ENCODE assay signal across 8 cellular contexts in genomic region chr10:31760674-31761081, GRCh38.
A peak's percentile ranks its signal among the peaks of the same experiment; 100 is the strongest.
DNase-seq lines count a peak whose midpoint lies in the region; ATAC-seq, FAIRE-seq and TF ChIP-seq lines count a peak whose summit lies in the region.

No MANE protein-coding gene starts in this region.

- BruUV-seq in IMR-90 (replicated peaks; lab: Mats Ljungman, UMichigan) = no TSS peak

- WGBS in IMR-90 (ENCODE audit: extremely low coverage in 2 of 2, insufficient read length in 1 of 2), 2 experiments = 60% methylated on average over 4 of the region's 8 CpGs; no CpG with 5 or more reads in 1 of the 2 experiments

- no peaks in the 10 kb centered on the region for H3K27me3 ChIP-seq in IMR-90 (ENCODE audit: control insufficient read depth, insufficient read depth, low read length)

- dilution Hi-C loops in IMR-90 (cut with HindIII; ENCODE audit: low sequenced_read_pairs, unreplicated experiment) = no loop called here

- H3K23ac ChIP-seq in IMR-90 (ENCODE audit: low read depth, low read length) = peak overlapping the region; percentile 93; the same call in 1 of the 2 replicates

- CTCF ChIA-PET in IMR-90 (lab: Yijun Ruan, JAX) = no interaction called here
- CTCF ChIA-PET in activated CD4-positive, alpha-beta memory T cell treated with anti-CD3 and anti-CD28 coated beads for 36 hours (lab: Charles Lee) = interaction anchor here (1.5 kb wide), 1 partner anchor 9 kb away, joined by 8 read pairs; no protein-coding TSS in a partner anchor

- peak overlapping the region; percentile 75 for H2BK120ac ChIP-seq in IMR-90 (ENCODE audit: low read depth, low read length)

- TF ChIP-seq RAD21 in IMR-90 (IDR thresholded peaks at IDR 0.05; ENCODE audit: low read length) = no peak

- no peak for TF ChIP-seq POLR2A in IMR-90 (IDR thresholded peaks at IDR 0.05; ENCODE audit: low read depth, low read length)
- no peak for TF ChIP-seq POLR2A in H54 (IDR thresholded peaks at IDR 0.05; ENCODE audit: low read depth, low read length)

- FAIRE-seq in H54 (lab: Jason Lieb, UNC) = no peak

- DNase-seq in IMR-90 (no peak), H54 (ENCODE audit: insufficient read length, low spot score) (no peak)
- no peak for DNase-seq in activated CD4-positive, alpha-beta memory T cell treated with anti-CD3 and anti-CD28 coated beads for 36 hours
- no peak for DNase-seq in activated CD8-positive, alpha-beta memory T cell treated with anti-CD3 and anti-CD28 coated beads for 24 hours
- DNase-seq in activated CD8-positive, alpha-beta memory T cell treated with anti-CD3 and anti-CD28 coated beads, Interleukin-2, amount 50 U/mL, for 4 hours = no peak

- peaks cover 2% of the 10 kb centered on the region for H3K4me1 ChIP-seq in IMR-90 (ENCODE audit: control insufficient read depth, insufficient read depth, low read length)

- peak overlapping the region; percentile 20; the same call in 1 of the 2 replicates for H3K9ac ChIP-seq in IMR-90 (ENCODE audit: low read depth, low read length)

- H3K9me3 Mint-ChIP-seq in activated CD4-positive, alpha-beta memory T cell treated with anti-CD3 and anti-CD28 coated beads for 36 hours = no peaks in the 10 kb centered on the region
- peaks cover 2% of the 10 kb centered on the region for H3K9me3 Mint-ChIP-seq in stimulated activated memory B cell treated with anti-CD40 and anti-IgM and Interleukin-4, amounts not matched to agents 10 μg/mL and 1 μg/mL and 100 μg/mL, for 72 hours

- H3K4me1 Mint-ChIP-seq in activated CD4-positive, alpha-beta memory T cell treated with anti-CD3 and anti-CD28 coated beads for 36 hours (ENCODE audit: low read depth) = peaks cover 10% of the 10 kb centered on the region
- peaks cover 16% of the 10 kb centered on the region for H3K4me1 Mint-ChIP-seq in stimulated activated memory B cell treated with anti-CD40 and anti-IgM and Interleukin-4, amounts not matched to agents 10 μg/mL and 1 μg/mL and 100 μg/mL, for 72 hours

- H4K91ac ChIP-seq in IMR-90 (ENCODE audit: insufficient read depth, low read depth, low read length) = peak overlapping the region; percentile 86

- H3K79me1 ChIP-seq in IMR-90 (ENCODE audit: low read depth in 1 of 2, low read length in 2 of 2) = peaks cover 0 to 10% of the 10 kb centered on the region in 2 experiments; a peak in 2 of 4 replicates

- peak overlapping the region; percentile 79 for H2AK5ac ChIP-seq in IMR-90 (ENCODE audit: low read depth, low read length)

- H2AK9ac ChIP-seq in IMR-90 (replicated peaks; ENCODE audit: low read depth, low read length, poor library complexity) = peak overlapping the region; percentile 88

- in situ Hi-C loops in IMR-90 (cut with MboI; ENCODE audit: low sequenced_read_pairs) = no loop called here

- H2BK5ac ChIP-seq in IMR-90 (ENCODE audit: low read depth, low read length, poor library complexity, severe bottlenecking) = peak overlapping the region; percentile 63

- H2BK20ac ChIP-seq in IMR-90 (ENCODE audit: low read depth, low read length) = peak overlapping the region; percentile 83

- H3K27ac Mint-ChIP-seq in activated CD4-positive, alpha-beta memory T cell treated with anti-CD3 and anti-CD28 coated beads for 36 hours = peak overlapping the region; percentile 91
- peak overlapping the region; percentile 89 for H3K27ac Mint-ChIP-seq in stimulated activated memory B cell treated with anti-CD40 and anti-IgM and Interleukin-4, amounts not matched to agents 10 μg/mL and 1 μg/mL and 100 μg/mL, for 72 hours

- TF ChIP-seq CTCF in IMR-90 (conservative IDR thresholded peaks at IDR 0.05; ENCODE audit: low read depth, low read length) = no peak

- POLR2A ChIA-PET in IMR-90 (lab: Charles Lee; ENCODE audit: unreplicated experiment) = interaction anchor here (0.6 kb wide), 1 partner anchor 411 kb away, joined by 4 read pairs; no protein-coding TSS in a partner anchor
- POLR2A ChIA-PET in activated CD4-positive, alpha-beta memory T cell treated with anti-CD3 and anti-CD28 coated beads for 36 hours (lab: Charles Lee) = interaction anchor here (1.3 kb wide), 1 partner anchor 15 kb away, joined by 19 read pairs; no protein-coding TSS in a partner anchor

- peak overlapping the region; percentile 92 for H2AFZ ChIP-seq in IMR-90 (replicated peaks; ENCODE audit: low read length, poor library complexity)

- no peaks in the 10 kb centered on the region for H4K20me1 ChIP-seq in IMR-90 (ENCODE audit: insufficient read depth, low read length)

- H4K5ac ChIP-seq in IMR-90 (ENCODE audit: low read depth, low read length) = peak overlapping the region; percentile 14; the same call in 1 of the 2 replicates

- no peak overlapping the region; the same call in 1 of the 2 replicates for H3K18ac ChIP-seq in IMR-90 (ENCODE audit: low read depth, low read length)

- H3K9me3 ChIP-seq in IMR-90 (ENCODE audit: control insufficient read depth, insufficient read depth, low read length) = no peaks in the 10 kb centered on the region
- peaks cover 7% of the 10 kb centered on the region for H3K9me3 ChIP-seq in iPS-18c (ENCODE audit: control insufficient read depth, insufficient read depth, low read length)

- H3K27ac ChIP-seq in IMR-90 (ENCODE audit: insufficient read depth, low read length) = peak overlapping the region; percentile 49

- peak overlapping the region; percentile 95 for H3K14ac ChIP-seq in IMR-90 (replicated peaks; ENCODE audit: low read depth, low read length)

- H2BK15ac ChIP-seq in IMR-90 (ENCODE audit: low read depth, low read length) = peak overlapping the region; percentile 70; the same call in 2 of the 3 replicates

- no peaks in the 10 kb centered on the region for H3K27me3 Mint-ChIP-seq in activated CD4-positive, alpha-beta memory T cell treated with anti-CD3 and anti-CD28 coated beads for 36 hours
- H3K27me3 Mint-ChIP-seq in stimulated activated memory B cell treated with anti-CD40 and anti-IgM and Interleukin-4, amounts not matched to agents 10 μg/mL and 1 μg/mL and 100 μg/mL, for 72 hours = no peaks in the 10 kb centered on the region

- peaks cover 2% of the 10 kb centered on the region for H3K36me3 Mint-ChIP-seq in activated CD4-positive, alpha-beta memory T cell treated with anti-CD3 and anti-CD28 coated beads for 36 hours
- H3K36me3 Mint-ChIP-seq in stimulated activated memory B cell treated with anti-CD40 and anti-IgM and Interleukin-4, amounts not matched to agents 10 μg/mL and 1 μg/mL and 100 μg/mL, for 72 hours = no peaks in the 10 kb centered on the region

- H3K4me3 Mint-ChIP-seq in activated CD4-positive, alpha-beta memory T cell treated with anti-CD3 and anti-CD28 coated beads for 36 hours = peak overlapping the region; percentile 73
- peak overlapping the region; percentile 94 for H3K4me3 Mint-ChIP-seq in stimulated activated memory B cell treated with anti-CD40 and anti-IgM and Interleukin-4, amounts not matched to agents 10 μg/mL and 1 μg/mL and 100 μg/mL, for 72 hours

- intact Hi-C loops in IMR-90 (cut with micrococcal nuclease) = no loop called here
- intact Hi-C loops in activated CD4-positive, alpha-beta memory T cell treated with anti-CD3 and anti-CD28 coated beads for 36 hours (cut with micrococcal nuclease) = loop anchor here (1.0 to 10.0 kb wide), 8 partner anchors 15 to 728 kb away; partner anchors contain the start of gene ARHGAP12

- ATAC-seq in IMR-90 (ENCODE audit: low read depth) = peak; percentile 1; the same call in 1 of the 2 replicates
- ATAC-seq in stimulated activated memory B cell treated with anti-CD40 and anti-IgM and Interleukin-4, amounts not matched to agents 10 μg/mL and 1 μg/mL and 100 μg/mL, for 72 hours = no peak
- no peak for ATAC-seq in GM18873 (IDR thresholded peaks at IDR 0.05; ENCODE audit: low FRiP score, unreplicated experiment)

- H4K8ac ChIP-seq in IMR-90 (ENCODE audit: low read depth in 2 of 2, low read length in 2 of 2) = peak overlapping the region; percentile 82 to 93

- H3K9me1 ChIP-seq in IMR-90 (ENCODE audit: insufficient read depth, low read length) = 0 out of 2 replicates have a peak, but pooled peaks cover 3% of the 10 kb centered on the region

- H3K4ac ChIP-seq in IMR-90 (ENCODE audit: low read depth, low read length) = peak overlapping the region; percentile 96

- peak overlapping the region; percentile 11 for H3K4me2 ChIP-seq in IMR-90 (ENCODE audit: low read depth, low read length)

- peak overlapping the region; percentile 42; the same call in 1 of the 2 replicates for H3K56ac ChIP-seq in IMR-90 (ENCODE audit: extremely low read depth, insufficient read depth, low read length)

- H3K36me3 ChIP-seq in IMR-90 (ENCODE audit: control insufficient read depth, insufficient read depth, low read length) = no peaks in the 10 kb centered on the region

- no peak overlapping the region for H3K4me3 ChIP-seq in IMR-90 (ENCODE audit: insufficient read depth, low read depth, low read length)
- peak overlapping the region; percentile 21; the same call in 1 of the 2 replicates for H3K4me3 ChIP-seq in iPS-18c (ENCODE audit: insufficient read depth, low read depth, low read length)

TF ChIP-seq in IMR-90, 13 proteins besides CTCF, POLR2A, EP300 and RAD21:
- no peak for TF ChIP-seq CHD1 (IDR thresholded peaks at IDR 0.05; ENCODE audit: low read depth, low read length)
